Comparison of ENCODE assay signal across 21 cellular contexts in genomic region chr1:112985123-112985522, GRCh38. TPM values are rescaled to one million over a fixed set of nuclear protein-coding genes. Genes with fewer than 3 reads are reported as not detected.
DNase-seq lines count a peak whose midpoint lies in the region; ATAC-seq lines count a peak whose summit lies in the region.
"Had no signal": no experiment of that assay in that cellular context is flagged by ENCODE, and none has a peak within 500 bp of the region (broad histone marks: within the 10 kb centered on the region; RNA-seq: fewer than 3 reads in every experiment).

No MANE protein-coding gene starts in this region.

- intact Hi-C loops in head of caudate nucleus (cut with DNase I): no loop called here

- no peaks in the 10 kb centered on the region for H3K9me3 Mint-ChIP-seq in activated naive CD4-positive, alpha-beta T cell treated with anti-CD3 and anti-CD28 coated beads, Interleukin-2, amount 50 U/mL, for 72 hours
- H3K9me3 Mint-ChIP-seq: neural crest cell had no signal

- peak; percentile 3 to 22 for ATAC-seq in activated naive CD4-positive, alpha-beta T cell treated with anti-CD3 and anti-CD28 coated beads, Interleukin-2, amount 50 U/mL, for 72 hours
- ATAC-seq in HG02798 (IDR thresholded peaks at IDR 0.05; ENCODE audit: poor library complexity, unreplicated experiment): peak; percentile 50
- ATAC-seq in HG03521 (IDR thresholded peaks at IDR 0.05; ENCODE audit: unreplicated experiment): peak; percentile 70
- no peak for ATAC-seq in GM21360 (IDR thresholded peaks at IDR 0.05; ENCODE audit: unreplicated experiment)
- ATAC-seq: A549, body of pancreas, HCT116, heart right ventricle, Panc1, SK-N-SH treated with all-trans-retinoic acid at 6 μM for 48 hours had no signal

- H3K36me3 Mint-ChIP-seq in activated naive CD4-positive, alpha-beta T cell treated with anti-CD3 and anti-CD28 coated beads, Interleukin-2, amount 50 U/mL, for 72 hours: no peaks in the 10 kb centered on the region

- H3K27ac Mint-ChIP-seq in activated naive CD4-positive, alpha-beta T cell treated with anti-CD3 and anti-CD28 coated beads, Interleukin-2, amount 50 U/mL, for 72 hours: no peak overlapping the region

- DNase-seq in activated naive CD4-positive, alpha-beta T cell treated with anti-CD3 and anti-CD28 coated beads, Interleukin-2, amount 50 U/mL, for 72 hours (ENCODE audit: low spot score in 2 of 2): no peak
- no peak for DNase-seq in activated naive CD4-positive, alpha-beta T cell (lab: John Stamatoyannopoulos, UW)
- DNase-seq in head of caudate nucleus: no peak
- DNase-seq in NCI-H446 (lab: John Stamatoyannopoulos, UW): no peak
- DNase-seq in activated effector memory CD4-positive, alpha-beta T cell treated with anti-CD3 and anti-CD28 coated beads, Interleukin-2, amount 50 U/mL, for 16 hours: no peak
- DNase-seq: body of pancreas, DMS79 treated with DMSO at 0.1 percent for 48 hours, heart right ventricle, islet precursor cell, Kasumi-1, NCI-H1436 treated with DMSO at 0.1 percent for 48 hours, NCI-H524 treated with DMSO at 0.1 percent for 48 hours, retina had no signal

RNA-seq across cellular contexts. Expression of gene SLC16A1, which starts 29.1 kb away (rescaled TPM):
- 10 to 100 TPM; 28.0 to 51.5 TPM for total RNA-seq in activated naive CD4-positive, alpha-beta T cell treated with anti-CD3 and anti-CD28 coated beads, Interleukin-2, amount 50 U/mL, for 72 hours
